Comparison of ENCODE assay signal across 32 cellular contexts in the genomic region with DNA sequence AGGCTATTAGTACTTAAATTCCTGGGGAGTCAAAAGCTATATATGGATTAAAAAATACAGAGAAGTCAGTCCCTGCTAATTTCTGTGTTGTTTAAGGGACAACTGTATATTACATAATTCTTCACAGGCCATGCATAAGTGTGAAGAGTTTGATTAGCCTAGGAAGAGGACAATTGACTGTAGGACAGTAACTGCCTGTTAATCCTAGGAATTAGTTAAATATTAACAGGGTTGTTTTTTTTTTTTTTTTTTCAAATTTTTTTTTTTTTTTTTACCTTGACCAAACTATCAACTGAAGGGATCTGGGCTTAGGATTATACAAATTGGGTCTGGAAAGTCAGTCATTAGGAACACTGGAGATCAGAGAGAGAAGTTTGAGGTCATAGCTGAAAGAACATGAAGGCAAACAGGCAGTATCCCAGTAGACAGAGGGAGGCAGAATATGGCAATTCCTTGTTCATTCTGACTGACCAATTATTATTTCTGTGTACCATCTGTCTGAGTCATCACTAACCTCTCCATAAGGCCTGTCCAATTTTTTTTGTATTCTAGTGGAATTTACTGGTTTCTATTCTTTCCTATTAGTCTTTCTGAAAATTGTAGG.
"Had no signal": no experiment of that assay in that cellular context is flagged by ENCODE, and none has a peak within 500 bp of the region (broad histone marks: within the 10 kb centered on the region; RNA-seq: fewer than 3 reads in every experiment).

No MANE protein-coding gene starts in this region.

- DNase-seq: activated B cell treated with CpG ODN at 0.5 μM for 24 hours; activated CD4-positive, alpha-beta memory T cell treated with anti-CD3 and anti-CD28 coated beads for 36 hours; activated CD4-positive, alpha-beta T cell treated with anti-CD3 and anti-CD28 coated beads for 4 hours; activated CD4-positive, alpha-beta T cell treated with anti-CD3 and anti-CD28 coated beads, Interleukin-2, amount 10 ng/mL, durations not matched to agents 24 days and 14 days; activated CD4-positive, alpha-beta T cell treated with anti-CD3 and anti-CD28 coated beads, Interleukin-2, amount 50 U/mL, for 1 hour; activated CD4-positive, alpha-beta T cell treated with anti-CD3 and anti-CD28 coated beads, Interleukin-2, amount 50 U/mL, for 4 hours; activated CD4-positive, CD25-positive, alpha-beta regulatory T cell treated with anti-CD3 and anti-CD28 coated beads, Interleukin-2, amount 50 U/mL, for 72 hours; activated CD8-positive, alpha-beta memory T cell treated with anti-CD3 and anti-CD28 coated beads, Interleukin-2, amount 50 U/mL, for 4 hours; activated CD8-positive, alpha-beta T cell treated with anti-CD3 and anti-CD28 coated beads for 36 hours; activated effector memory CD4-positive, alpha-beta T cell treated with anti-CD3 and anti-CD28 coated beads, Interleukin-2, amount 50 U/mL, for 16 hours; activated gamma-delta T cell treated with Interleukin-2 at 50 U/mL for 16 hours; activated naive CD4-positive, alpha-beta T cell; activated naive CD4-positive, alpha-beta T cell treated with anti-CD3 and anti-CD28 coated beads for 36 hours; activated naive CD8-positive, alpha-beta T cell treated with anti-CD3 and anti-CD28 coated beads, Interleukin-2, amount 10 ng/mL, durations not matched to agents 7 days and 5 days; activated naive CD8-positive, alpha-beta T cell treated with anti-CD3 and anti-CD28 coated beads, Interleukin-2, amount 50 U/mL, for 24 hours; activated T-cell treated with anti-CD3 and anti-CD28 coated beads for 4 hours; activated T-cell treated with anti-CD3 and anti-CD28 coated beads, Interleukin-2, amount 50 U/mL, for 1 hour; activated T-cell treated with anti-CD3 and anti-CD28 coated beads, Interleukin-2, amount 50 U/mL, for 4 hours; activated T-cell treated with anti-CD3 and anti-CD28 coated beads, Interleukin-2, amount 50 U/mL, for 72 hours; amniotic stem cell; aorta; body of pancreas; brain microvascular endothelial cell; central memory CD4-positive, alpha-beta T cell; T-helper 1 cell; T-helper 2 cell; T-helper 9 cell had no signal

- FAIRE-seq: astrocyte, TTC549 had no signal

- H3K27me3 ChIP-seq: body of pancreas, brain microvascular endothelial cell, breast epithelium had no signal

- ATAC-seq: activated CD8-positive, alpha-beta T cell treated with anti-CD3 and anti-CD28 coated beads for 36 hours; activated naive CD8-positive, alpha-beta T cell treated with anti-CD3 and anti-CD28 coated beads, Interleukin-2, amount 50 U/mL, for 24 hours; activated T-cell treated with anti-CD3 and anti-CD28 coated beads, Interleukin-2, amount 50 U/mL, for 4 hours; activated T-cell treated with anti-CD3 and anti-CD28 coated beads, Interleukin-2, amount 50 U/mL, for 72 hours; activated T-helper 17 cell treated with anti-CD3 and anti-CD28 coated beads, Interleukin-2, amount 50 U/mL, for 72 hours; body of pancreas had no signal

- H3K4me1 ChIP-seq: breast epithelium had no signal

- H3K9me3 ChIP-seq: body of pancreas, breast epithelium had no signal

- H3K36me3 ChIP-seq: brain microvascular endothelial cell, breast epithelium had no signal

- H3K27ac ChIP-seq: body of pancreas, brain microvascular endothelial cell, breast epithelium, VCaP had no signal

- H3K4me3 ChIP-seq: body of pancreas, breast epithelium had no signal
